Comparison of ENCODE assay signal across 8 cellular contexts in genomic region chr16:21836334-21836733, GRCh38. TPM values are rescaled to one million over a fixed set of nuclear protein-coding genes. Genes with fewer than 3 reads are reported as not detected.
DNase-seq lines count a peak whose midpoint lies in the region; ATAC-seq and TF ChIP-seq lines count a peak whose summit lies in the region.
"Not testable (repeated sequence)": the region's sequence is repeated elsewhere in the genome, so short reads cannot be mapped to it uniquely, and the experiment has no call there.

No MANE protein-coding gene starts in this region.

- H3K27me3 ChIP-seq in CD8-positive, alpha-beta memory T cell (ENCODE audit: insufficient read depth, low read length, poor library complexity, severe bottlenecking); OCI-LY1 (ENCODE audit: insufficient read depth, low read length): not testable (repeated sequence)

- POLR2A ChIA-PET in CD8-positive, alpha-beta memory T cell (lab: Charles Lee): not testable (repeated sequence)

- not testable (repeated sequence) for H3K36me3 ChIP-seq in CD8-positive, alpha-beta memory T cell (ENCODE audit: insufficient read depth, low read length); OCI-LY1 (ENCODE audit: insufficient read depth, low read length)

- H3K9me3 ChIP-seq in CD8-positive, alpha-beta memory T cell (ENCODE audit: low read length); OCI-LY1 (ENCODE audit: low read length); T-helper 17 cell (ENCODE audit: control insufficient read depth, low read length, poor library complexity, severe bottlenecking): not testable (repeated sequence)

- intact Hi-C loops in activated CD4-positive, alpha-beta T cell treated with anti-CD3 and anti-CD28 coated beads, Interleukin-2, amount 10 ng/mL, durations not matched to agents 24 days and 14 days (cut with micrococcal nuclease): not testable (repeated sequence)

- peak in 4 of 5 donors; percentile 22 to 72 (median 61) for DNase-seq in CD8-positive, alpha-beta memory T cell
- peak in 1 of 3 donors; percentile 26 for DNase-seq in T-helper 17 cell
- peak; percentile 60 for DNase-seq in activated CD4-positive, alpha-beta T cell treated with anti-CD3 and anti-CD28 coated beads, Interleukin-2, amount 10 ng/mL, durations not matched to agents 24 days and 14 days
- DNase-seq in activated gamma-delta T cell treated with Interleukin-2 at 50 U/mL for 16 hours: peak; percentile 10
- peak; percentile 62 for DNase-seq in central memory CD4-positive, alpha-beta T cell
- DNase-seq in immature natural killer cell: peak; percentile 47 to 68 (median 66)

- not testable (repeated sequence) for H3K4me2 ChIP-seq in OCI-LY1 (ENCODE audit: low read length)

- H3K4me3 Mint-ChIP-seq in CD8-positive, alpha-beta memory T cell: peak overlapping the region in 2 of 7 donors; percentile 54 to 65
- H3K4me3 Mint-ChIP-seq in T-helper 17 cell (peak overlapping the region; percentile 52), immature natural killer cell (peak overlapping the region in 2 of 5 donors; percentile 46 to 54)
- H3K4me3 Mint-ChIP-seq in activated CD4-positive, alpha-beta T cell treated with anti-CD3 and anti-CD28 coated beads, Interleukin-2, amount 10 ng/mL, durations not matched to agents 24 days and 14 days: not testable (repeated sequence)
- H3K4me3 Mint-ChIP-seq in stimulated activated memory B cell treated with anti-CD40 and anti-IgM and Interleukin-4, amounts not matched to agents 10 μg/mL and 1 μg/mL and 100 μg/mL, for 72 hours: peak overlapping the region; percentile 38

- not testable (repeated sequence) for H2AFZ ChIP-seq in OCI-LY1 (ENCODE audit: low read length)

- H3K27ac ChIP-seq in CD8-positive, alpha-beta memory T cell (ENCODE audit: low read depth, low read length); OCI-LY1 (ENCODE audit: low read depth, low read length, poor library complexity, severe bottlenecking): not testable (repeated sequence)

- H3K27me3 Mint-ChIP-seq in CD8-positive, alpha-beta memory T cell; T-helper 17 cell; activated CD4-positive, alpha-beta T cell treated with anti-CD3 and anti-CD28 coated beads, Interleukin-2, amount 10 ng/mL, durations not matched to agents 24 days and 14 days; immature natural killer cell (ENCODE audit: low read depth in 3 of 3); stimulated activated memory B cell treated with anti-CD40 and anti-IgM and Interleukin-4, amounts not matched to agents 10 μg/mL and 1 μg/mL and 100 μg/mL, for 72 hours: not testable (repeated sequence)

- H3K4me3 ChIP-seq in CD8-positive, alpha-beta memory T cell (ENCODE audit: low read length): not testable (repeated sequence)
- H3K4me3 ChIP-seq in OCI-LY1 (ENCODE audit: low read depth, low read length, poor library complexity, severe bottlenecking): peak overlapping the region; percentile 37

- H3K9ac ChIP-seq in OCI-LY1 (ENCODE audit: low read length): not testable (repeated sequence)

- not testable (repeated sequence) for H3K4me1 Mint-ChIP-seq in CD8-positive, alpha-beta memory T cell; T-helper 17 cell; activated CD4-positive, alpha-beta T cell treated with anti-CD3 and anti-CD28 coated beads, Interleukin-2, amount 10 ng/mL, durations not matched to agents 24 days and 14 days; immature natural killer cell; stimulated activated memory B cell treated with anti-CD40 and anti-IgM and Interleukin-4, amounts not matched to agents 10 μg/mL and 1 μg/mL and 100 μg/mL, for 72 hours

- CTCF ChIA-PET in CD8-positive, alpha-beta memory T cell (lab: Charles Lee): not testable (repeated sequence)

- not testable (repeated sequence) for H3K9me2 ChIP-seq in OCI-LY1 (ENCODE audit: low read depth, low read length)

- not testable (repeated sequence) for TF ChIP-seq CTCF in OCI-LY1 (IDR thresholded peaks at IDR 0.05; ENCODE audit: low read length)

- peak overlapping the region in 3 of 8 donors; percentile 86 to 96 (median 88) for H3K27ac Mint-ChIP-seq in CD8-positive, alpha-beta memory T cell
- not testable (repeated sequence) for H3K27ac Mint-ChIP-seq in T-helper 17 cell; activated CD4-positive, alpha-beta T cell treated with anti-CD3 and anti-CD28 coated beads, Interleukin-2, amount 10 ng/mL, durations not matched to agents 24 days and 14 days; stimulated activated memory B cell treated with anti-CD40 and anti-IgM and Interleukin-4, amounts not matched to agents 10 μg/mL and 1 μg/mL and 100 μg/mL, for 72 hours
- H3K27ac Mint-ChIP-seq in immature natural killer cell: peak overlapping the region in 5 of 6 donors; percentile 23 to 90 (median 77)

- not testable (repeated sequence) for H3K79me2 ChIP-seq in OCI-LY1 (ENCODE audit: insufficient read depth, low read length)

- ATAC-seq in T-helper 17 cell; stimulated activated memory B cell treated with anti-CD40 and anti-IgM and Interleukin-4, amounts not matched to agents 10 μg/mL and 1 μg/mL and 100 μg/mL, for 72 hours: not testable (repeated sequence)

- H3F3A ChIP-seq in OCI-LY1 (ENCODE audit: insufficient read depth, low read length): not testable (repeated sequence)

- not testable (repeated sequence) for H3K4me1 ChIP-seq in CD8-positive, alpha-beta memory T cell (ENCODE audit: insufficient read depth, low read length); OCI-LY1 (ENCODE audit: insufficient read depth, low read length, severe bottlenecking)

- H4K20me1 ChIP-seq in OCI-LY1 (ENCODE audit: insufficient read depth, low read length): not testable (repeated sequence)

- not testable (repeated sequence) for H3K9me3 Mint-ChIP-seq in CD8-positive, alpha-beta memory T cell; activated CD4-positive, alpha-beta T cell treated with anti-CD3 and anti-CD28 coated beads, Interleukin-2, amount 10 ng/mL, durations not matched to agents 24 days and 14 days; immature natural killer cell; stimulated activated memory B cell treated with anti-CD40 and anti-IgM and Interleukin-4, amounts not matched to agents 10 μg/mL and 1 μg/mL and 100 μg/mL, for 72 hours

- not testable (repeated sequence) for H3K36me3 Mint-ChIP-seq in CD8-positive, alpha-beta memory T cell; T-helper 17 cell (ENCODE audit: low read depth); activated CD4-positive, alpha-beta T cell treated with anti-CD3 and anti-CD28 coated beads, Interleukin-2, amount 10 ng/mL, durations not matched to agents 24 days and 14 days (ENCODE audit: low read depth); immature natural killer cell; stimulated activated memory B cell treated with anti-CD40 and anti-IgM and Interleukin-4, amounts not matched to agents 10 μg/mL and 1 μg/mL and 100 μg/mL, for 72 hours

RNA-seq across cellular contexts. Expression of gene NPIPB4, which starts 21.2 kb away (rescaled TPM):
- total RNA-seq in CD8-positive, alpha-beta memory T cell: 100 to 1,000 TPM; 105 to 111 TPM
- polyA plus RNA-seq in CD8-positive, alpha-beta memory T cell: 7.8 TPM
- total RNA-seq in T-helper 17 cell: 100 to 1,000 TPM; 364 to 404 TPM
- 202 and 221 TPM in 2 replicates for total RNA-seq in activated CD4-positive, alpha-beta T cell treated with anti-CD3 and anti-CD28 coated beads, Interleukin-2, amount 10 ng/mL, durations not matched to agents 24 days and 14 days
- polyA plus RNA-seq in immature natural killer cell: 10 to 100 TPM in 1 of 3 donors, under 1 TPM in 1, not detected in 1; 0.92 to 10.5 TPM
